11 cellular contexts compared by ENCODE assay signal in the genomic region with DNA sequence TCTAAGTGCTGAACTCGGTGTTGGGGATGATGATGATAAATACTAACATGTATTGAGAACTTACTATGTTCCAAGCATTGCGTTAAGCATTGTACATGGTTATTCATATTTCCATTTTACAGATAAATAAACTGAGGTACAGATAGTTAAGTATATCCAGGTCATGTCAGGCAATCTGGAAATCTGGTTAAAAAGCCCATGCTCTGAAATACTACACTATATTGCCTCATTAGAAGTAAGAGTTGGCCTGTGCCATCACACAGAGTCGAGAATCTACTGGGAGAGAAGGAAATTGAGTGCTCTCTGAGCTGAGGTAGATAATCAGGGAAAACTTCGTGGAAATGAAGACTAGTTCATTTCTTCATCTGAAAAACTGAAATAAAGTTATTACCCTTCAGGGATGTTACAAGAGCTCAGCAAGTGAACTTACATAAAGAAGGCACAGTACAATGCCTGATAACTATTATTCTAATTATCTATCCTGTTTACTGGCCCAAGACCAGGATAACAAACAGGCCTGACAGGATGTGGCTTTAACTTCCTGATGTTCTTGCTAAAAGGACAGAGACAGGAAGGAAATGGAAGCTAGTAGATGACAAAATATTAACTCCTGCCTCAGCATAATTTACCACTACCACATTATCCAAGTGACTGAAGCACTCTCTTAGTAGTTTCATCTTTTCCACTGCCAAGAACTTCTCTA.
DNase-seq lines count a peak whose midpoint lies in the region; ATAC-seq, FAIRE-seq and TF ChIP-seq lines count a peak whose summit lies in the region.
"Had no signal": no experiment of that assay in that cellular context is flagged by ENCODE, and none has a peak within 500 bp of the region (broad histone marks: within the 10 kb centered on the region; RNA-seq: fewer than 3 reads in every experiment).

No MANE protein-coding gene starts in this region.

- H3K4me3 Mint-ChIP-seq in stimulated activated naive CD8-positive, alpha-beta T cell treated with anti-CD3 and anti-CD28 coated beads, Interleukin-15, Interleukin-2, amounts not matched to agents 100 ng/mL and 50 ng/mL, for 24 hours = no peak overlapping the region
- no peak overlapping the region for H3K4me3 Mint-ChIP-seq in stimulated activated naive CD8-positive, alpha-beta T cell treated with anti-CD3 and anti-CD28 coated beads, Interleukin-15, amount 100 ng/mL, for 72 hours
- H3K4me3 Mint-ChIP-seq in activated B cell treated with CpG ODN at 0.5 μM for 24 hours = no peak overlapping the region
- H3K4me3 Mint-ChIP-seq: activated naive CD4-positive, alpha-beta T cell treated with anti-CD3 and anti-CD28 coated beads for 36 hours had no signal

- intact Hi-C loops in activated B cell treated with CpG ODN at 0.5 μM for 24 hours (cut with micrococcal nuclease) = no loop called here

- peak; percentile 96 for FAIRE-seq in islet of Langerhans (lab: Jason Lieb, UNC)
- FAIRE-seq in RCC 7860 (lab: Jason Lieb, UNC) = no peak

- POLR2A ChIA-PET in activated B cell treated with CpG ODN at 0.5 μM for 24 hours (lab: Charles Lee) = no interaction called here

- DNase-seq in stimulated activated naive CD8-positive, alpha-beta T cell treated with anti-CD3 and anti-CD28 coated beads, Interleukin-15, amount 100 ng/mL, for 72 hours = no peak
- DNase-seq in activated B cell treated with CpG ODN at 0.5 μM for 24 hours (no peak), cerebellum (ENCODE audit: low spot score) (no peak), RCC 7860 (ENCODE audit: low spot score) (no peak)
- DNase-seq in stimulated activated CD8-positive, alpha-beta memory T cell treated with anti-CD3 and anti-CD28 coated beads, Interleukin-4, amount 100 ng/mL, for 48 hours = no peak
- no peak for DNase-seq in stimulated activated naive CD4-positive, alpha-beta T cell treated with Interleukin-2 at 50 U/mL for 16 hours (lab: John Stamatoyannopoulos, UW)
- DNase-seq: activated naive CD4-positive, alpha-beta T cell treated with anti-CD3 and anti-CD28 coated beads for 36 hours; kidney glomerular epithelial cell; NCI-H524 had no signal

- CTCF ChIA-PET in activated B cell treated with CpG ODN at 0.5 μM for 24 hours (lab: Charles Lee) = no interaction called here

- ATAC-seq in stimulated activated naive CD8-positive, alpha-beta T cell treated with anti-CD3 and anti-CD28 coated beads, Interleukin-15, amount 100 ng/mL, for 72 hours = no peak
- no peak for ATAC-seq in activated B cell treated with CpG ODN at 0.5 μM for 24 hours (ENCODE audit: low read depth)

- no peaks in the 10 kb centered on the region for H3K9me3 Mint-ChIP-seq in stimulated activated naive CD8-positive, alpha-beta T cell treated with anti-CD3 and anti-CD28 coated beads, Interleukin-15, Interleukin-2, amounts not matched to agents 100 ng/mL and 50 ng/mL, for 24 hours
- H3K9me3 Mint-ChIP-seq in stimulated activated naive CD8-positive, alpha-beta T cell treated with anti-CD3 and anti-CD28 coated beads, Interleukin-15, amount 100 ng/mL, for 72 hours = no peaks in the 10 kb centered on the region
- H3K9me3 Mint-ChIP-seq in activated B cell treated with CpG ODN at 0.5 μM for 24 hours = no peaks in the 10 kb centered on the region
- H3K9me3 Mint-ChIP-seq: activated naive CD4-positive, alpha-beta T cell treated with anti-CD3 and anti-CD28 coated beads for 36 hours had no signal

- TF ChIP-seq CTCF in activated B cell treated with CpG ODN at 0.5 μM for 24 hours (IDR thresholded peaks at IDR 0.05) = no peak

- H3K27ac Mint-ChIP-seq in stimulated activated naive CD8-positive, alpha-beta T cell treated with anti-CD3 and anti-CD28 coated beads, Interleukin-15, Interleukin-2, amounts not matched to agents 100 ng/mL and 50 ng/mL, for 24 hours = peak overlapping the region; percentile 9
- H3K27ac Mint-ChIP-seq in stimulated activated naive CD8-positive, alpha-beta T cell treated with anti-CD3 and anti-CD28 coated beads, Interleukin-15, amount 100 ng/mL, for 72 hours = peak overlapping the region in 1 of 2 donors; percentile 13
- H3K27ac Mint-ChIP-seq in activated B cell treated with CpG ODN at 0.5 μM for 24 hours = peak overlapping the region; percentile 65
- H3K27ac Mint-ChIP-seq: activated naive CD4-positive, alpha-beta T cell treated with anti-CD3 and anti-CD28 coated beads for 36 hours had no signal

- no peaks in the 10 kb centered on the region for H3K27me3 Mint-ChIP-seq in stimulated activated naive CD8-positive, alpha-beta T cell treated with anti-CD3 and anti-CD28 coated beads, Interleukin-15, Interleukin-2, amounts not matched to agents 100 ng/mL and 50 ng/mL, for 24 hours
- H3K27me3 Mint-ChIP-seq in stimulated activated naive CD8-positive, alpha-beta T cell treated with anti-CD3 and anti-CD28 coated beads, Interleukin-15, amount 100 ng/mL, for 72 hours = no peaks in the 10 kb centered on the region
- no peaks in the 10 kb centered on the region for H3K27me3 Mint-ChIP-seq in activated B cell treated with CpG ODN at 0.5 μM for 24 hours

- peaks cover 21% of the 10 kb centered on the region for H3K4me1 Mint-ChIP-seq in stimulated activated naive CD8-positive, alpha-beta T cell treated with anti-CD3 and anti-CD28 coated beads, Interleukin-15, Interleukin-2, amounts not matched to agents 100 ng/mL and 50 ng/mL, for 24 hours (ENCODE audit: low read depth)
- peaks cover 24% of the 10 kb centered on the region for H3K4me1 Mint-ChIP-seq in stimulated activated naive CD8-positive, alpha-beta T cell treated with anti-CD3 and anti-CD28 coated beads, Interleukin-15, amount 100 ng/mL, for 72 hours
- peaks cover 22% of the 10 kb centered on the region for H3K4me1 Mint-ChIP-seq in activated B cell treated with CpG ODN at 0.5 μM for 24 hours

- peaks cover 50% of the 10 kb centered on the region for H3K36me3 Mint-ChIP-seq in stimulated activated naive CD8-positive, alpha-beta T cell treated with anti-CD3 and anti-CD28 coated beads, Interleukin-15, Interleukin-2, amounts not matched to agents 100 ng/mL and 50 ng/mL, for 24 hours (ENCODE audit: low read depth)
- peaks cover 59% of the 10 kb centered on the region for H3K36me3 Mint-ChIP-seq in activated B cell treated with CpG ODN at 0.5 μM for 24 hours (ENCODE audit: low read depth)
